In genomic region chr3:95923496-95924210, GRCh38 we compare ENCODE assay signal across 10 cellular contexts.
A peak's percentile ranks its signal among the peaks of the same experiment; 100 is the strongest.
DNase-seq lines count a peak whose midpoint lies in the region; ATAC-seq, FAIRE-seq and TF ChIP-seq lines count a peak whose summit lies in the region.
"Had no signal": no experiment of that assay in that cellular context is flagged by ENCODE, and none has a peak within 500 bp of the region (broad histone marks: within the 10 kb centered on the region; RNA-seq: fewer than 3 reads in every experiment).

No MANE protein-coding gene starts in this region.

- H3K9me3 ChIP-seq in liver (ENCODE audit: control insufficient read depth in 4 of 4, low read length in 3 of 4) (no peaks in the 10 kb centered on the region), HepG2 (ENCODE audit: low read length) (no peaks in the 10 kb centered on the region), neural progenitor cell (ENCODE audit: low read depth) (no peaks in the 10 kb centered on the region)

- H3K79me2 ChIP-seq in HepG2 (ENCODE audit: insufficient read depth, low read length), result no peaks in the 10 kb centered on the region
- no peaks in the 10 kb centered on the region for H3K79me2 ChIP-seq in neural progenitor cell (ENCODE audit: low read depth)

- H3K9me3 Mint-ChIP-seq in neural progenitor cell, result peaks cover 3% of the 10 kb centered on the region

- no peaks in the 10 kb centered on the region for H3F3A ChIP-seq in neural progenitor cell (ENCODE audit: low read depth)

- H3K27me3 ChIP-seq in liver (ENCODE audit: control insufficient read depth in 4 of 4, insufficient read depth in 4 of 4, low read length in 3 of 4), result no peaks in the 10 kb centered on the region
- H3K27me3 ChIP-seq in HepG2 (ENCODE audit: control insufficient read depth in 1 of 2, insufficient read depth in 2 of 2, low read length in 2 of 2), result no peaks in the 10 kb centered on the region
- H3K27me3 ChIP-seq in neural progenitor cell, result no peaks in the 10 kb centered on the region

- intact Hi-C loops in HepG2 (cut with micrococcal nuclease; ENCODE audit: unreplicated experiment), result no loop called here

- peaks cover 12% of the 10 kb centered on the region for H3K4me1 Mint-ChIP-seq in neural progenitor cell
- H3K4me1 Mint-ChIP-seq: central memory CD8-positive, alpha-beta T cell had no signal

- peaks cover 3% of the 10 kb centered on the region for H3K27me3 Mint-ChIP-seq in neural progenitor cell (ENCODE audit: insufficient read depth, low read depth)
- H3K27me3 Mint-ChIP-seq: central memory CD8-positive, alpha-beta T cell had no signal

- no peak for TF ChIP-seq EP300 in HepG2 (IDR thresholded peaks at IDR 0.05; ENCODE audit: low read depth in 2 of 2, low read length in 2 of 2)
- no peak for TF ChIP-seq EP300 in HepG2 (CRISPR knock-in tag; IDR thresholded peaks at IDR 0.05; ENCODE audit: borderline replicate concordance)

- H3K9ac ChIP-seq in liver (ENCODE audit: low read depth in 1 of 2, low read length in 2 of 2) (no peak overlapping the region), HepG2 (ENCODE audit: insufficient read depth, low read depth, low read length) (no peak overlapping the region), neural progenitor cell (no peak overlapping the region)

- no peak for TF ChIP-seq POLR2A in HepG2 (IDR thresholded peaks at IDR 0.05; ENCODE audit: insufficient read depth in 1 of 2, low read depth in 2 of 2, low read length in 2 of 2)

- no peak for FAIRE-seq in HepG2 (lab: Jason Lieb, UNC)
- FAIRE-seq: G401.6 had no signal

- H3K36me3 ChIP-seq in liver (ENCODE audit: control insufficient read depth in 4 of 4, insufficient read depth in 3 of 4, low read depth in 1 of 4, low read length in 3 of 4) (no peaks in the 10 kb centered on the region), HepG2 (replicated peaks in 1 of 2; ENCODE audit: control insufficient read depth in 1 of 2, insufficient read depth in 2 of 2, low read length in 2 of 2) (no peaks in the 10 kb centered on the region), neural progenitor cell (no peaks in the 10 kb centered on the region)

- in situ Hi-C loops in HepG2 (cut with HindIII; ENCODE audit: extremely low pct_ligation_motif_present, low pct_unique_long_range_greater_than_20kb) (no loop called here), astrocyte of the cerebellum (cut with HindIII; ENCODE audit: low sequenced_read_pairs) (no loop called here)

- H3K4me2 ChIP-seq in HepG2 (ENCODE audit: low read depth, low read length), result no peak overlapping the region
- H3K4me2 ChIP-seq in neural progenitor cell, result no peak overlapping the region

- H3K27ac Mint-ChIP-seq in neural progenitor cell, result no peak overlapping the region

- TF ChIP-seq RAD21 in liver (IDR thresholded peaks at IDR 0.05), result no peak
- TF ChIP-seq RAD21 in HepG2 (CRISPR knock-in tag; IDR thresholded peaks at IDR 0.05), result no peak

- CTCF ChIA-PET in HepG2 (lab: Yijun Ruan, JAX; ENCODE audit: low intra/inter-chr PET ratio, low total read pairs), result no interaction called here

- H3K4me3 ChIP-seq in liver (ENCODE audit: low read depth in 1 of 3, low read length in 3 of 3) (no peak overlapping the region), HepG2 (replicated peaks in 1 of 3; ENCODE audit: insufficient read depth in 1 of 3, low read depth in 2 of 3, low read length in 3 of 3) (no peak overlapping the region), astrocyte of the cerebellum (ENCODE audit: low read depth, low read length) (no peak overlapping the region), neural progenitor cell (no peak overlapping the region)

- H3K27ac ChIP-seq in liver (ENCODE audit: low read depth in 1 of 2, low read length in 2 of 2) (no peak overlapping the region), HepG2 (ENCODE audit: extremely low read length, insufficient read depth, low read length) (no peak overlapping the region), neural progenitor cell (no peak overlapping the region)

- H3K4me1 ChIP-seq in liver (ENCODE audit: control insufficient read depth in 4 of 4, insufficient read depth in 4 of 4, low read length in 3 of 4) (no peaks in the 10 kb centered on the region), HepG2 (ENCODE audit: insufficient read depth, low read length) (no peaks in the 10 kb centered on the region), neural progenitor cell (peaks cover 13% of the 10 kb centered on the region)

- no peak overlapping the region for H2AFZ ChIP-seq in HepG2 (ENCODE audit: low read length)
- H2AFZ ChIP-seq in neural progenitor cell (replicated peaks), result no peak overlapping the region

- no peak for ATAC-seq in HepG2
- no peak for ATAC-seq in HG02973 (IDR thresholded peaks at IDR 0.05; ENCODE audit: unreplicated experiment)

- BruUV-seq in HepG2 (replicated peaks; lab: Mats Ljungman, UMichigan), result no TSS peak

- POLR2A ChIA-PET in HepG2 (lab: Yijun Ruan, JAX), result no interaction called here

- H3K36me3 Mint-ChIP-seq in neural progenitor cell, result no peaks in the 10 kb centered on the region

- H4K20me1 ChIP-seq in HepG2 (ENCODE audit: insufficient read depth, low read length) (no peaks in the 10 kb centered on the region), neural progenitor cell (ENCODE audit: low read depth) (no peaks in the 10 kb centered on the region)

- 64% methylated on average over 3 of the region's 3 CpGs for WGBS in liver
- WGBS in HepG2 (ENCODE audit: low lambda C conversion rate), result 19% methylated on average over 3 of the region's 3 CpGs

- TF ChIP-seq CTCF in liver (IDR thresholded peaks at IDR 0.05; ENCODE audit: low read depth, low read length, missing input control) (no peak), HepG2 (CRISPR knock-in tag; IDR thresholded peaks at IDR 0.05) (no peak), astrocyte of the cerebellum (IDR thresholded peaks at IDR 0.05; ENCODE audit: low read depth, low read length, missing control alignments) (no peak), neural progenitor cell (IDR thresholded peaks at IDR 0.05) (no peak)

- H3K4me3 Mint-ChIP-seq in neural progenitor cell, result no peak overlapping the region
- H3K4me3 Mint-ChIP-seq: central memory CD8-positive, alpha-beta T cell had no signal

- DNase-seq in HepG2 (ENCODE audit: low spot score) (no peak), astrocyte of the cerebellum (ENCODE audit: low read depth) (peak; percentile 90), left kidney (ENCODE audit: low read depth, low spot score) (peak; percentile 12), ureter (ENCODE audit: low spot score) (peak; percentile 58), GM19240 (ENCODE audit: insufficient read length, low spot score) (no peak), neural progenitor cell (ENCODE audit: low spot score) (no peak)

TF ChIP-seq in liver, 16 proteins besides CTCF, POLR2A, EP300 and RAD21:
- TF ChIP-seq JUND (IDR thresholded peaks at IDR 0.05) (peak in 1 of 2 donors; percentile 42), SP1 (IDR thresholded peaks at IDR 0.05) (peak; percentile 10), FOXA2 (IDR thresholded peaks at IDR 0.05) (no peak), TAF1 (conservative IDR thresholded peaks at IDR 0.05) (no peak)

TF ChIP-seq in HepG2, 621 proteins besides CTCF, POLR2A, EP300 and RAD21 (continues in another document):
- TF ChIP-seq EZH2 (conservative IDR thresholded peaks at IDR 0.05; ENCODE audit: low read depth, low read length) (no peak), THAP9 (CRISPR knock-in tag; IDR thresholded peaks at IDR 0.05; ENCODE audit: borderline replicate concordance) (no peak), ZNF773 (CRISPR knock-in tag; IDR thresholded peaks at IDR 0.05; ENCODE audit: borderline replicate concordance) (no peak), ZBTB21 (CRISPR knock-in tag; IDR thresholded peaks at IDR 0.05) (no peak), ZNF282 (IDR thresholded peaks at IDR 0.05; ENCODE audit: partially characterized antibody) (no peak)
- TF ChIP-seq, protein P1, sequence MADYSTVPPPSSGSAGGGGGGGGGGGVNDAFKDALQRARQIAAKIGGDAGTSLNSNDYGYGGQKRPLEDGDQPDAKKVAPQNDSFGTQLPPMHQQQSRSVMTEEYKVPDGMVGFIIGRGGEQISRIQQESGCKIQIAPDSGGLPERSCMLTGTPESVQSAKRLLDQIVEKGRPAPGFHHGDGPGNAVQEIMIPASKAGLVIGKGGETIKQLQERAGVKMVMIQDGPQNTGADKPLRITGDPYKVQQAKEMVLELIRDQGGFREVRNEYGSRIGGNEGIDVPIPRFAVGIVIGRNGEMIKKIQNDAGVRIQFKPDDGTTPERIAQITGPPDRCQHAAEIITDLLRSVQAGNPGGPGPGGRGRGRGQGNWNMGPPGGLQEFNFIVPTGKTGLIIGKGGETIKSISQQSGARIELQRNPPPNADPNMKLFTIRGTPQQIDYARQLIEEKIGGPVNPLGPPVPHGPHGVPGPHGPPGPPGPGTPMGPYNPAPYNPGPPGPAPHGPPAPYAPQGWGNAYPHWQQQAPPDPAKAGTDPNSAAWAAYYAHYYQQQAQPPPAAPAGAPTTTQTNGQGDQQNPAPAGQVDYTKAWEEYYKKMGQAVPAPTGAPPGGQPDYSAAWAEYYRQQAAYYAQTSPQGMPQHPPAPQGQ (CRISPR knock-in tag; IDR thresholded peaks at IDR 0.05; ENCODE audit: borderline replicate concordance), result no peak

Comparison
In these comparisons a context has a peak if more than half of its experiments do, and no peak if none do; other contexts are left out.
1. DNase-seq: peak in astrocyte of the cerebellum (single experiment), left kidney (single experiment) and ureter (single experiment); none in HepG2 (single experiment), GM19240 (single experiment) and neural progenitor cell (single experiment).